9 cellular contexts compared by ENCODE assay signal in the genomic region with DNA sequence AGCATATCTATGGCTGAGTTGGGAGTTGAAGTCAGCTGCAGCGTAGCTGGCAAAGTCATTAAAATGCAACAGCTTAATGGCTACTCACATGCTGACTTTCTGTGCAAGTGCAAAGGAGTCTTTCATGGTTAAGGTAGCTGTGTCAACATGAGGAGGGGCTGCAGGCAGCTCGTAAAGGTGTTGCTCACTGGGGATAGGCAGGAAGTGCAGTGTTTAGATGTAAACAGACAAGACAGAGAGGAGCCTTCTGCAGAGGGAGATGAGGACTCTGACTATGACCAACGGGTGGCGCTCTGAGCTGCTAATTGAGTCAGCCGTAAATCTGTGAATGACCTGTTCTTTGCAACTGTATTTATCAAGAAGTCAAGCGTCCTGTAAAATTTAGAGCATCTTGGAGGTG. TPM values are rescaled to one million over a fixed set of nuclear protein-coding genes. Genes with fewer than 3 reads are reported as not detected.
DNase-seq lines count a peak whose midpoint lies in the region; ATAC-seq and TF ChIP-seq lines count a peak whose summit lies in the region.
"Had no signal": no experiment of that assay in that cellular context is flagged by ENCODE, and none has a peak within 500 bp of the region (broad histone marks: within the 10 kb centered on the region; RNA-seq: fewer than 3 reads in every experiment).

No MANE protein-coding gene starts in this region.

- H3K9ac ChIP-seq in H9 (ENCODE audit: extremely low read depth, insufficient read length, low read length) (no peak overlapping the region), PC-3 (ENCODE audit: low read length) (0 out of 2 replicates have a peak overlapping the region, but pooled peaks have one; percentile 16)

- H3K27ac ChIP-seq in H9 (ENCODE audit: insufficient read length, low read depth, low read length) = no peak overlapping the region
- peak overlapping the region; percentile 53 for H3K27ac ChIP-seq in PC-3 (ENCODE audit: low read length)
- H3K27ac ChIP-seq in PC-9 = no peak overlapping the region

- H2BK120ac ChIP-seq in H9 (ENCODE audit: low read depth, low read length, poor library complexity, severe bottlenecking) = no peak overlapping the region

- no peak overlapping the region for H3K4ac ChIP-seq in H9 (ENCODE audit: low read depth, low read length)

- H4K5ac ChIP-seq in H9 (ENCODE audit: insufficient read length, low read depth, low read length) = no peak overlapping the region

- no peak overlapping the region for H3K4me3 Mint-ChIP-seq in H9
- H3K4me3 Mint-ChIP-seq: central memory CD8-positive, alpha-beta T cell had no signal

- BruUV-seq in PC-3 (replicated peaks; lab: Mats Ljungman, UMichigan) (no TSS peak), PC-9 (replicated peaks; lab: Mats Ljungman, UMichigan) (no TSS peak)

- no peak overlapping the region for H2AK5ac ChIP-seq in H9 (ENCODE audit: insufficient read length, low read length)

- H3K4me1 ChIP-seq in H9 (ENCODE audit: insufficient read depth, low read length) (no peaks in the 10 kb centered on the region), PC-3 (ENCODE audit: insufficient read depth, low read length) (peaks cover 37% of the 10 kb centered on the region), PC-9 (replicated peaks; ENCODE audit: insufficient read depth) (peaks cover 24% of the 10 kb centered on the region)

- H3K27ac Mint-ChIP-seq in H9 = no peak overlapping the region; a peak in 1 of 7 replicates

- H3T11ph ChIP-seq in H9 (ENCODE audit: low read length) = no peak overlapping the region

- no peaks in the 10 kb centered on the region for H4K20me1 ChIP-seq in H9 (ENCODE audit: control insufficient read depth, insufficient read depth, insufficient read length)
- no peaks in the 10 kb centered on the region for H4K20me1 ChIP-seq in PC-3 (ENCODE audit: low read length)
- no peaks in the 10 kb centered on the region for H4K20me1 ChIP-seq in PC-9 (ENCODE audit: insufficient read depth)

- H3K27me3 Mint-ChIP-seq in H9 (ENCODE audit: low read depth) = no peaks in the 10 kb centered on the region

- peaks cover 21 to 27% of the 10 kb centered on the region in 2 experiments for H3K4me1 Mint-ChIP-seq in H9
- H3K4me1 Mint-ChIP-seq: central memory CD8-positive, alpha-beta T cell had no signal

- in situ Hi-C loops in Caki2 (cut with HindIII; ENCODE audit: low pct_unique_long_range_greater_than_20kb, low sequenced_read_pairs) = no loop called here

- DNase-seq in Caki2 (ENCODE audit: low read depth) = peak; percentile 78
- DNase-seq in H9 = peak; percentile 86
- peak; percentile 92 for DNase-seq in PC-3
- peak; percentile 79 for DNase-seq in iPS-NIHi7 (ENCODE audit: extremely low spot score)
- no peak for DNase-seq in PC-9
- no peak for DNase-seq in hepatic stellate cell (ENCODE audit: low spot score)
- DNase-seq in GM19240 (ENCODE audit: insufficient read length, low spot score) = no peak

- H3K36me3 ChIP-seq in PC-3 (ENCODE audit: low read depth, low read length) = no peaks in the 10 kb centered on the region
- H3K36me3 ChIP-seq in PC-9 (ENCODE audit: low read depth) = no peaks in the 10 kb centered on the region

- H4K8ac ChIP-seq in H9 (replicated peaks; ENCODE audit: insufficient read length, low read depth, low read length) = no peak overlapping the region

- intact Hi-C loops in PC-3 (cut with micrococcal nuclease) = loop anchor here (1.0 to 5.0 kb wide), 5 partner anchors 57 to 314 kb away; no protein-coding TSS in a partner anchor
- intact Hi-C loops in PC-9 (cut with micrococcal nuclease; ENCODE audit: unreplicated experiment) = loop anchor here (5.0 kb wide), 2 partner anchors 58 to 232 kb away; no protein-coding TSS in a partner anchor

- H3K9me3 ChIP-seq in H9 (ENCODE audit: control insufficient read depth, low read depth, low read length) (no peaks in the 10 kb centered on the region), PC-3 (ENCODE audit: low read length) (no peaks in the 10 kb centered on the region), PC-9 (ENCODE audit: insufficient read depth, low read depth) (no peaks in the 10 kb centered on the region; the same call in 1 of the 2 replicates)

- ATAC-seq in PC-3 (peak; percentile 86), HG03280 (IDR thresholded peaks at IDR 0.05; ENCODE audit: unreplicated experiment) (no peak)

- CTCF ChIA-PET in PC-3 (lab: Charles Lee) (interaction anchor here (0.5 to 2.7 kb wide), 11 partner anchors 12 to 327 kb away, joined by 3 to 74 read pairs (median 3); no protein-coding TSS in a partner anchor), PC-9 (lab: Charles Lee) (interaction anchor here (0.6 kb wide), 1 partner anchor 293 kb away, joined by 3 read pairs; no protein-coding TSS in a partner anchor)

- no peak overlapping the region for H3K18ac ChIP-seq in H9 (ENCODE audit: insufficient read length, low read depth, low read length)

- POLR2A ChIA-PET in PC-3 (lab: Charles Lee; ENCODE audit: unreplicated experiment) (interaction anchor here (0.6 kb wide), 3 partner anchors 30 to 293 kb away, joined by 3 to 15 read pairs (median 4); no protein-coding TSS in a partner anchor), PC-9 (lab: Charles Lee; ENCODE audit: unreplicated experiment) (no interaction called here)

- H3K27me3 ChIP-seq in H9 (ENCODE audit: insufficient read depth, low read length) (no peaks in the 10 kb centered on the region), PC-3 (ENCODE audit: low read length) (no peaks in the 10 kb centered on the region), PC-9 (ENCODE audit: insufficient read depth, low read depth) (no peaks in the 10 kb centered on the region)

- no peak overlapping the region for H3K56ac ChIP-seq in H9 (ENCODE audit: insufficient read length, low read depth, low read length)

- H3K4me2 ChIP-seq in H9 (ENCODE audit: insufficient read depth, insufficient read length, low read length) (no peak overlapping the region), PC-3 (ENCODE audit: low read length) (peak overlapping the region; percentile 68), PC-9 (no peak overlapping the region)

- H3K79me2 ChIP-seq in H9 (ENCODE audit: insufficient read depth, low read length) = no peaks in the 10 kb centered on the region
- H3K79me2 ChIP-seq in PC-3 (ENCODE audit: low read length) = no peaks in the 10 kb centered on the region
- no peaks in the 10 kb centered on the region for H3K79me2 ChIP-seq in PC-9 (ENCODE audit: low read depth)

- TF ChIP-seq CTCF in H9 (conservative IDR thresholded peaks at IDR 0.05) (peak; percentile 87), PC-3 (conservative IDR thresholded peaks at IDR 0.05; ENCODE audit: low read depth, low read length) (peak; percentile 91), PC-9 (conservative IDR thresholded peaks at IDR 0.05) (no peak)

- H3K36me3 Mint-ChIP-seq in H9 (ENCODE audit: insufficient read depth in 1 of 3, low read depth in 3 of 3) = no peaks in the 10 kb centered on the region

- no peak overlapping the region for H3K23ac ChIP-seq in H9 (ENCODE audit: insufficient read length, low read depth, low read length)

- no peak overlapping the region for H2BK5ac ChIP-seq in H9 (ENCODE audit: insufficient read length, low read length)

- H3F3A ChIP-seq in PC-3 (ENCODE audit: low read length, unreplicated experiment) (no peaks in the 10 kb centered on the region), PC-9 (ENCODE audit: insufficient read depth, low read depth) (peaks cover 18% of the 10 kb centered on the region; the same call in 1 of the 2 replicates)

- H2AFZ ChIP-seq in H9 (ENCODE audit: low read length) (no peak overlapping the region), PC-3 (ENCODE audit: low read length) (peak overlapping the region; percentile 58), PC-9 (no peak overlapping the region)

- H3K9me2 ChIP-seq in PC-3 (replicated peaks; ENCODE audit: low read length) (no peaks in the 10 kb centered on the region), PC-9 (ENCODE audit: insufficient read depth) (no peaks in the 10 kb centered on the region)

- H3K9me3 Mint-ChIP-seq in H9 = no peaks in the 10 kb centered on the region
- H3K9me3 Mint-ChIP-seq: central memory CD8-positive, alpha-beta T cell had no signal

- no peak overlapping the region for H2BK20ac ChIP-seq in H9 (ENCODE audit: low read depth, low read length, poor library complexity, severe bottlenecking)

- no peaks in the 10 kb centered on the region for H3K79me1 ChIP-seq in H9 (ENCODE audit: insufficient read depth, low read depth, low read length, poor library complexity, severe bottlenecking)

- no peaks in the 10 kb centered on the region for H3K23me2 ChIP-seq in H9 (ENCODE audit: insufficient read length, low read depth, low read length, poor library complexity, severe bottlenecking)

- no peak overlapping the region for H3K4me3 ChIP-seq in PC-3 (ENCODE audit: low read length)
- no peak overlapping the region for H3K4me3 ChIP-seq in PC-9

- H4K91ac ChIP-seq in H9 (ENCODE audit: insufficient read length, low read depth, low read length) = no peak overlapping the region

- no peak overlapping the region for H2BK12ac ChIP-seq in H9 (ENCODE audit: insufficient read length, low read depth, low read length)

- WGBS in H9 (ENCODE audit: extremely low coverage, insufficient read length, low lambda C conversion rate) = no CpG with 5 or more reads among the region's 6 CpGs

- no peak overlapping the region for H2BK15ac ChIP-seq in H9 (ENCODE audit: low read depth, low read length)

- H3K14ac ChIP-seq in H9 (ENCODE audit: insufficient read depth, low read length) = no peak overlapping the region

RNA-seq across cellular contexts. Expression of a gene that starts 22.3 kb away (rescaled TPM):
- total RNA-seq in Caki2 (2014; rRNA removed; shearing (Covaris generic); ENCODE audit: low replicate concordance) = 0.84 TPM in 1 of 2 replicates, not detected in the other
- total RNA-seq in H9 (2021) = not detected in 2 replicates
- 0.07 TPM in 1 of 2 replicates, not detected in the other for total RNA-seq in PC-3 (2014; rRNA removed)
- total RNA-seq in PC-9 (2021) = 2.3 and 2.5 TPM in 2 replicates

Comparison
In these comparisons a context has a peak if more than half of its experiments do, and no peak if none do; other contexts are left out.
1. DNase-seq: peak in Caki2 (single experiment), H9 (single experiment), PC-3 (single experiment) and iPS-NIHi7 (single experiment); none in PC-9 (0 of 2), hepatic stellate cell (single experiment) and GM19240 (single experiment).